15 cellular contexts compared by ENCODE assay signal in genomic region chr7:157425137-157425731, GRCh38.
"Had no signal": no experiment of that assay in that cellular context is flagged by ENCODE, and none has a peak within 500 bp of the region (broad histone marks: within the 10 kb centered on the region; RNA-seq: fewer than 3 reads in every experiment).

No MANE protein-coding gene starts in this region.

- H3K36me3 ChIP-seq: neural progenitor cell, pancreas had no signal

- H3K27me3 ChIP-seq: body of pancreas, hepatocyte, neural progenitor cell, pancreas had no signal

- H3K9me3 ChIP-seq: body of pancreas, pancreas had no signal

- H3K4me3 ChIP-seq: body of pancreas, hepatocyte, neural progenitor cell, pancreas, smooth muscle cell had no signal

- DNase-seq: activated CD4-positive, alpha-beta T cell treated with anti-CD3 and anti-CD28 coated beads, Interleukin-2, amount 50 U/mL, for 1 hour; activated effector memory CD4-positive, alpha-beta T cell treated with anti-CD3 and anti-CD28 coated beads, Interleukin-2, amount 50 U/mL, for 16 hours; amniotic stem cell; effector memory CD4-positive, alpha-beta T cell; kidney glomerular epithelial cell; pancreas; retina; T-helper 2 cell; trophoblast cell had no signal

- H3K4me1 ChIP-seq: body of pancreas, neural progenitor cell, pancreas had no signal

- H3K27ac ChIP-seq: body of pancreas, hepatocyte, neural progenitor cell, pancreas had no signal

- ATAC-seq: activated naive CD4-positive, alpha-beta T cell treated with anti-CD3 and anti-CD28 coated beads, Interleukin-2, amount 50 U/mL, for 72 hours; body of pancreas; pancreas; stimulated activated effector memory CD8-positive, alpha-beta T cell treated with anti-CD3 and anti-CD28 coated beads, Interleukin-12 subunit alpha, Interleukin-12 subunit beta, amount 100 ng/mL, for 72 hours had no signal
